ENCODE assay signal across 28 cellular contexts in the genomic region with DNA sequence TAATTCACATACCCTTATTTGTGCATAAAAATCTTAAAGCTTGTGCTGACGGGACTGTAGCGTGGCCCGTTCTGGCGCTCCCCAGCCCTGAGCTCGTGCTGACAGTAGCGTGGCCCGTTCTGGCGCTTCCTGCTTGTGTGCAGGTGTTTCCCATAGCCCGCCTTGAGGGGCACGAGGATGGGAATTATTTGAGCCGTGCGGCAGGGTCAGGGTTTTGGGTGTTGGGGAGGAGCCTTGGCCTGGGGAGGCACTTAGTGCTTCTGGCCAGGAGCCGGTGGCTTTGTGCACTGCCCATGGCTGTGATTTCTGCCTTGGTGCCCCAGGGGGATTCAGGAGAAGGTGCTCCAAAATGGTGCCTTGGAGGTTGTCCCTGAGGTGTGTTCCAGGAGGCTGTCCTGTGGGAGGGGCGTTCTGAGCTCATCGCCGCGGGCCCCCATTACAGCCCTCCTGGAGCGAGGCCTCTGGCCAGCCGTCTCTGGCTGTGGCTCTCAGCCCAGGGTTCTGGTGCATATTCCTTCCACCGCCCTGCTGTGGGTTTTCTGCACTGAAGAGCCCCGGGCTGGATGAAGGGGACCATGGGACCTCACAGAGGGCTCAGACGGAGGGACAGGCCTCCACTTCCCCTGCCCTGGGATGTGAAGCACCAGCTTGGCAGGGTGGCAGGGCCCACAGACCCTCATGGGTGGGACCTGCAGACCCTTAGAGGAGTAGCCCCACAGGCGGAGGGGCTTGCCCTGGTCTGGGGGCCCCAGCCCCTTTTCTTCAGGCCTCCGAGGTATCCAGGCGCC. TPM values are rescaled to one million over a fixed set of nuclear protein-coding genes. Genes with fewer than 3 reads are reported as not detected.
A peak's percentile ranks its signal among the peaks of the same experiment; 100 is the strongest.
DNase-seq lines count a peak whose midpoint lies in the region; ATAC-seq, FAIRE-seq and TF ChIP-seq lines count a peak whose summit lies in the region.
"Had no signal": no experiment of that assay in that cellular context is flagged by ENCODE, and none has a peak within 500 bp of the region (broad histone marks: within the 10 kb centered on the region; RNA-seq: fewer than 3 reads in every experiment).

No MANE protein-coding gene starts in this region.

- H3K9me3 Mint-ChIP-seq in natural killer cell treated with Interleukin-12 subunit alpha and Interleukin-12 subunit beta and Interleukin-15 and Interleukin-18, amount 100 ng/mL, for 72 hours = no peaks in the 10 kb centered on the region
- no peaks in the 10 kb centered on the region for H3K9me3 Mint-ChIP-seq in natural killer cell
- no peaks in the 10 kb centered on the region for H3K9me3 Mint-ChIP-seq in activated T-cell treated with anti-CD3 and anti-CD28 coated beads, Interleukin-2, amount 50 U/mL, for 72 hours
- H3K9me3 Mint-ChIP-seq: activated CD4-positive, alpha-beta T cell treated with anti-CD3 and anti-CD28 coated beads, Interleukin-2, amount 10 ng/mL, durations not matched to agents 7 days and 5 days; CD4-positive, alpha-beta memory T cell had no signal

- H3K27ac Mint-ChIP-seq in natural killer cell treated with Interleukin-12 subunit alpha and Interleukin-12 subunit beta and Interleukin-15 and Interleukin-18, amount 100 ng/mL, for 72 hours = no peak overlapping the region
- H3K27ac Mint-ChIP-seq in natural killer cell = no peak overlapping the region
- H3K27ac Mint-ChIP-seq in activated T-cell treated with anti-CD3 and anti-CD28 coated beads, Interleukin-2, amount 50 U/mL, for 72 hours = no peak overlapping the region
- H3K27ac Mint-ChIP-seq: activated CD4-positive, alpha-beta T cell treated with anti-CD3 and anti-CD28 coated beads, Interleukin-2, amount 10 ng/mL, durations not matched to agents 7 days and 5 days; CD4-positive, alpha-beta memory T cell had no signal

- H3K36me3 Mint-ChIP-seq in natural killer cell treated with Interleukin-12 subunit alpha and Interleukin-12 subunit beta and Interleukin-15 and Interleukin-18, amount 100 ng/mL, for 72 hours = no peaks in the 10 kb centered on the region
- H3K36me3 Mint-ChIP-seq in natural killer cell = no peaks in the 10 kb centered on the region
- H3K36me3 Mint-ChIP-seq in activated T-cell treated with anti-CD3 and anti-CD28 coated beads, Interleukin-2, amount 50 U/mL, for 72 hours (ENCODE audit: insufficient read depth in 2 of 2) = peaks cover 2 to 8% of the 10 kb centered on the region in 2 donors

- intact Hi-C loops in natural killer cell (cut with micrococcal nuclease) = loop anchor here (5.0 kb wide), 1 partner anchor 496 kb away; no protein-coding TSS in a partner anchor
- intact Hi-C loops in heart right ventricle (cut with DNase I) = loop anchor here in 5 of 10 donors (2.0 to 10.0 kb wide), 5 partner anchors 131 to 878 kb away; no protein-coding TSS in a partner anchor
- intact Hi-C loops in psoas muscle (cut with DNase I) = loop anchor here in 1 of 2 donors (10.0 kb wide), 1 partner anchor 338 kb away; the partner anchor contains the start of gene POFUT2

- TF ChIP-seq CTCF in natural killer cell (IDR thresholded peaks at IDR 0.05) = no peak
- TF ChIP-seq CTCF in heart right ventricle (IDR thresholded peaks at IDR 0.05) = no peak
- no peak for TF ChIP-seq CTCF in psoas muscle (IDR thresholded peaks at IDR 0.05)

- H3K27ac ChIP-seq in heart right ventricle (peak overlapping the region; percentile 46 to 88 (median 78)), psoas muscle (peak overlapping the region; percentile 94)
- H3K27ac ChIP-seq: cardiac muscle cell, pancreas, right lobe of liver had no signal

- H3K4me1 ChIP-seq in heart right ventricle (peaks cover 16 to 78% (median 48%) of the 10 kb centered on the region in 9 donors), psoas muscle (peaks cover 51% of the 10 kb centered on the region)

- no peak for FAIRE-seq in urothelium cell line (lab: Jason Lieb, UNC)
- FAIRE-seq: A204.1, astrocyte, D721Med, keratinocyte, pancreas had no signal

- peak; percentile 49 for DNase-seq in natural killer cell treated with Interleukin-12 subunit alpha and Interleukin-12 subunit beta and Interleukin-15 and Interleukin-18, amount 100 ng/mL, for 72 hours (ENCODE audit: low spot score)
- no peak for DNase-seq in natural killer cell
- no peak for DNase-seq in heart right ventricle
- DNase-seq in psoas muscle = peak; percentile 15 to 50
- no peak for DNase-seq in activated T-cell treated with anti-CD3 and anti-CD28 coated beads, Interleukin-2, amount 50 U/mL, for 72 hours
- DNase-seq in GM19240 (ENCODE audit: insufficient read length, low spot score) = no peak
- no peak for DNase-seq in urothelium cell line (ENCODE audit: low spot score)
- DNase-seq in NK-92 treated with Interleukin-12 subunit alpha and Interleukin-12 subunit beta, amount 100 ng/mL, for 24 hours (lab: John Stamatoyannopoulos, UW) = no peak
- DNase-seq: activated CD4-positive, alpha-beta T cell treated with anti-CD3 and anti-CD28 coated beads, Interleukin-2, amount 10 ng/mL, durations not matched to agents 7 days and 5 days; activated gamma-delta T cell; activated T-cell treated with anti-CD3 and anti-CD28 coated beads, Interleukin-2, amount 50 U/mL, for 1 hour; CD4-positive, alpha-beta memory T cell; cortex of kidney; DND-41; GF-D8; MV-4-11; NCI-H1436 treated with DMSO at 0.1 percent for 48 hours; NCI-H446; NCI-H748 treated with DMSO at 0.1 percent for 48 hours; stimulated activated naive CD4-positive, alpha-beta T cell had no signal

- H3K27me3 Mint-ChIP-seq in natural killer cell treated with Interleukin-12 subunit alpha and Interleukin-12 subunit beta and Interleukin-15 and Interleukin-18, amount 100 ng/mL, for 72 hours = no peaks in the 10 kb centered on the region
- no peaks in the 10 kb centered on the region for H3K27me3 Mint-ChIP-seq in natural killer cell (ENCODE audit: low read depth in 2 of 2)
- no peaks in the 10 kb centered on the region for H3K27me3 Mint-ChIP-seq in activated T-cell treated with anti-CD3 and anti-CD28 coated beads, Interleukin-2, amount 50 U/mL, for 72 hours (ENCODE audit: low read depth)
- H3K27me3 Mint-ChIP-seq: activated CD4-positive, alpha-beta T cell treated with anti-CD3 and anti-CD28 coated beads, Interleukin-2, amount 10 ng/mL, durations not matched to agents 7 days and 5 days; CD4-positive, alpha-beta memory T cell had no signal

- ATAC-seq in natural killer cell treated with Interleukin-12 subunit alpha and Interleukin-12 subunit beta and Interleukin-15 and Interleukin-18, amount 100 ng/mL, for 72 hours = no peak
- ATAC-seq in natural killer cell (no peak), heart right ventricle (no peak), psoas muscle (no peak)
- ATAC-seq in activated T-cell treated with anti-CD3 and anti-CD28 coated beads, Interleukin-2, amount 50 U/mL, for 72 hours (replicated peaks in 1 of 2) = no peak
- ATAC-seq: pancreas, right lobe of liver had no signal

- WGBS in heart right ventricle, 2 donors = 77 to 84% methylated on average over 25 of the region's 25 CpGs
- WGBS in psoas muscle, 3 donors = 78 to 88% (median 79%) methylated on average over 25 of the region's 25 CpGs

- H3K9me3 ChIP-seq in heart right ventricle (no peaks in the 10 kb centered on the region), psoas muscle (no peaks in the 10 kb centered on the region)
- H3K9me3 ChIP-seq: pancreas, right lobe of liver had no signal

- H3K36me3 ChIP-seq in heart right ventricle (peaks cover 0 to 52% (median 7%) of the 10 kb centered on the region in 9 donors), psoas muscle (ENCODE audit: insufficient read depth in 1 of 2, low read depth in 1 of 2) (peaks cover 0 to 30% of the 10 kb centered on the region in 2 donors)

- peaks cover 23 to 26% of the 10 kb centered on the region in 2 donors for H3K4me1 Mint-ChIP-seq in natural killer cell treated with Interleukin-12 subunit alpha and Interleukin-12 subunit beta and Interleukin-15 and Interleukin-18, amount 100 ng/mL, for 72 hours (ENCODE audit: low read depth in 2 of 2)
- H3K4me1 Mint-ChIP-seq in natural killer cell = peaks cover 13 to 16% of the 10 kb centered on the region in 2 donors
- H3K4me1 Mint-ChIP-seq in activated T-cell treated with anti-CD3 and anti-CD28 coated beads, Interleukin-2, amount 50 U/mL, for 72 hours (ENCODE audit: low read depth) = peaks cover 33% of the 10 kb centered on the region

- no peak overlapping the region for H3K4me3 Mint-ChIP-seq in natural killer cell treated with Interleukin-12 subunit alpha and Interleukin-12 subunit beta and Interleukin-15 and Interleukin-18, amount 100 ng/mL, for 72 hours
- H3K4me3 Mint-ChIP-seq in natural killer cell = no peak overlapping the region
- H3K4me3 Mint-ChIP-seq in activated T-cell treated with anti-CD3 and anti-CD28 coated beads, Interleukin-2, amount 50 U/mL, for 72 hours = no peak overlapping the region
- H3K4me3 Mint-ChIP-seq: activated CD4-positive, alpha-beta T cell treated with anti-CD3 and anti-CD28 coated beads, Interleukin-2, amount 10 ng/mL, durations not matched to agents 7 days and 5 days; CD4-positive, alpha-beta memory T cell had no signal

- no peaks in the 10 kb centered on the region for H3K27me3 ChIP-seq in heart right ventricle
- no peaks in the 10 kb centered on the region for H3K27me3 ChIP-seq in psoas muscle (ENCODE audit: insufficient read depth in 3 of 3, low read length in 2 of 3)
- H3K27me3 ChIP-seq: cardiac muscle cell, pancreas, right lobe of liver had no signal

- H3K4me3 ChIP-seq in heart right ventricle (no peak overlapping the region), psoas muscle (no peak overlapping the region)
- H3K4me3 ChIP-seq: cardiac muscle cell, pancreas, right lobe of liver had no signal

RNA-seq across cellular contexts. Expression of gene SLX9, which starts 6.6 kb away (rescaled TPM):
- 10 to 100 TPM; 43.5 to 83.6 TPM for total RNA-seq in natural killer cell treated with Interleukin-12 subunit alpha and Interleukin-12 subunit beta and Interleukin-15 and Interleukin-18, amount 100 ng/mL, for 72 hours
- total RNA-seq in natural killer cell = 10 to 100 TPM; 12.8 to 22.9 (median 20.0) TPM
- total RNA-seq in heart right ventricle = 10 to 100 TPM; 42.4 to 67.2 (median 52.6) TPM
- 10 to 100 TPM; 68.1 to 83.6 TPM for polyA plus RNA-seq in heart right ventricle
- 10 to 100 TPM; 26.3 to 58.0 (median 32.5) TPM for total RNA-seq in psoas muscle
- polyA plus RNA-seq in psoas muscle = 10 to 100 TPM; 20.2 to 69.2 (median 26.7) TPM
- 10 to 100 TPM; 38.7 to 48.9 TPM for total RNA-seq in activated T-cell treated with anti-CD3 and anti-CD28 coated beads, Interleukin-2, amount 50 U/mL, for 72 hours

RNA-seq across cellular contexts. Expression of gene ITGB2, which starts 25.7 kb away (rescaled TPM):
- total RNA-seq in natural killer cell treated with Interleukin-12 subunit alpha and Interleukin-12 subunit beta and Interleukin-15 and Interleukin-18, amount 100 ng/mL, for 72 hours = 1,000 to 10,000 TPM in 1 of 2 donors, 100 to 1,000 TPM in 1; 448 to 1,246 TPM
- total RNA-seq in natural killer cell (1,000 to 10,000 TPM; 1,223 to 1,393 (median 1,250) TPM), heart right ventricle (100 to 1,000 TPM in 1 of 10 donors, 10 to 100 TPM in 5, 1 to 10 TPM in 4; 5.1 to 151 (median 10.3) TPM), psoas muscle (10 to 100 TPM in 3 of 4 donors, 1 to 10 TPM in 1; 8.3 to 11.7 (median 11.0) TPM)
- polyA plus RNA-seq in heart right ventricle (10 to 100 TPM; 12.4 to 12.7 TPM), psoas muscle (1 to 10 TPM; 2.5 to 4.6 (median 2.7) TPM)
- 100 to 1,000 TPM; 248 to 287 TPM for total RNA-seq in activated T-cell treated with anti-CD3 and anti-CD28 coated beads, Interleukin-2, amount 50 U/mL, for 72 hours
- polyA plus RNA-seq: neural cell had no signal

Comparison
In these comparisons a context has a peak if more than half of its experiments do, and no peak if none do; other contexts are left out.
1. DNase-seq: peak in natural killer cell treated with Interleukin-12 subunit alpha and Interleukin-12 subunit beta and Interleukin-15 and Interleukin-18, amount 100 ng/mL, for 72 hours (single experiment) and psoas muscle (2 of 2); none in natural killer cell (single experiment), heart right ventricle (0 of 2), activated T-cell treated with anti-CD3 and anti-CD28 coated beads, Interleukin-2, amount 50 U/mL, for 72 hours (0 of 2), GM19240 (single experiment), urothelium cell line (single experiment) and NK-92 treated with Interleukin-12 subunit alpha and Interleukin-12 subunit beta, amount 100 ng/mL, for 24 hours (single experiment).